Comparison of ENCODE assay signal across 16 cellular contexts in the genomic region with DNA sequence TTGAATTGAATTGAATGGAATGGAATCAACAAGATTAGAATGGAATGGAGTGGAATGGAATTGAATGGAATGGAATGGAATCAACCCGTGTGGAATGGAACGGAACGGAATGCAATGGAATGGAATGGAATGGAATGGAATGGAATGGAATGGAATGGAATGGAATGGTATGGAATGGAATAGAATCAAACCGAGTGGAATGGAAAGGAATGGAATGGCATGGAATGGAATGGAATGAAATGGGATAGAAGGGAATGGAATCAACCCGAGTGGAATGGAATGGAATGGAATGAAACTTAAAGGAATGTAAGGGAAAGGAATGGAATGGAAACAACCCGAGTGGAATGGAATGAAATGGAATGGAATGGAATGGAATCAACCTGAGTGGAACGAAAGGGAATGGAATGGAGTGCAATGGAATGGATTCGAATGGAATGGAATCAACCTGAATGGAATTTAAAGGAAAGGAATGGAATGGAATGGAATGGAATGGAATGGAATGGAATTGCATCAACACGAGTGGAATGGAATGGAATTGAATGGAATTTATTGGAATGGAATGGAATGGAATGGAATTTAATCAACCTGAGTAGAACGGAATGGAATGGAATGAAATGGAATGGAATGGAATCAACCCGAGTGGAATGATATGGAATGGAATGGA.
DNase-seq lines count a peak whose midpoint lies in the region; ATAC-seq and TF ChIP-seq lines count a peak whose summit lies in the region.
"Had no signal": no experiment of that assay in that cellular context is flagged by ENCODE, and none has a peak within 500 bp of the region (broad histone marks: within the 10 kb centered on the region; RNA-seq: fewer than 3 reads in every experiment).

No MANE protein-coding gene starts in this region.

- peaks cover 0 to 22% (median 2%) of the 10 kb centered on the region in 4 donors for H3K9me3 ChIP-seq in right lobe of liver

- intact Hi-C loops in right lobe of liver (cut with DNase I) = no loop called here

- H3K27me3 ChIP-seq in right lobe of liver = no peaks in the 10 kb centered on the region
- H3K27me3 ChIP-seq: sigmoid colon had no signal

- TF ChIP-seq CTCF in right lobe of liver (IDR thresholded peaks at IDR 0.05) = no peak

- no peaks in the 10 kb centered on the region for H3K27me3 Mint-ChIP-seq in stimulated activated naive CD8-positive, alpha-beta T cell treated with anti-CD3 and anti-CD28 coated beads, Interleukin-15, Interleukin-2, amounts not matched to agents 100 ng/mL and 50 ng/mL, for 24 hours
- H3K27me3 Mint-ChIP-seq in effector memory CD8-positive, alpha-beta T cell = no peaks in the 10 kb centered on the region
- H3K27me3 Mint-ChIP-seq: stimulated activated naive CD8-positive, alpha-beta T cell treated with anti-CD3 and anti-CD28 coated beads, Interleukin-15, amount 100 ng/mL, for 72 hours had no signal

- WGBS in right lobe of liver (ENCODE audit: insufficient coverage, low coverage, low lambda C conversion rate, missing lambda C conversion rate) = 35% methylated on average over 11 of the region's 11 CpGs

- ATAC-seq in stimulated activated naive CD8-positive, alpha-beta T cell treated with anti-CD3 and anti-CD28 coated beads, Interleukin-15, Interleukin-2, amounts not matched to agents 100 U/mL and 50 U/mL, for 24 hours = no peak
- ATAC-seq in effector memory CD8-positive, alpha-beta T cell (replicated peaks) = peak; percentile 27
- peak; percentile 40 to 52 (median 48) for ATAC-seq in right lobe of liver
- ATAC-seq in GM21381 (IDR thresholded peaks at IDR 0.05; ENCODE audit: unreplicated experiment) = no peak
- ATAC-seq: PC-3; stimulated activated naive CD8-positive, alpha-beta T cell treated with anti-CD3 and anti-CD28 coated beads, Interleukin-15, amount 100 ng/mL, for 72 hours had no signal

- H3K9me3 Mint-ChIP-seq in stimulated activated naive CD8-positive, alpha-beta T cell treated with anti-CD3 and anti-CD28 coated beads, Interleukin-15, Interleukin-2, amounts not matched to agents 100 ng/mL and 50 ng/mL, for 24 hours = peaks cover 44% of the 10 kb centered on the region
- peaks cover 22 to 35% of the 10 kb centered on the region in 2 donors for H3K9me3 Mint-ChIP-seq in effector memory CD8-positive, alpha-beta T cell

- no peak overlapping the region for H3K4me3 Mint-ChIP-seq in stimulated activated naive CD8-positive, alpha-beta T cell treated with anti-CD3 and anti-CD28 coated beads, Interleukin-15, Interleukin-2, amounts not matched to agents 100 ng/mL and 50 ng/mL, for 24 hours
- H3K4me3 Mint-ChIP-seq in effector memory CD8-positive, alpha-beta T cell = no peak overlapping the region
- H3K4me3 Mint-ChIP-seq: neural crest cell; stimulated activated naive CD8-positive, alpha-beta T cell treated with anti-CD3 and anti-CD28 coated beads, Interleukin-15, amount 100 ng/mL, for 72 hours had no signal

- H3K4me1 ChIP-seq in right lobe of liver = no peaks in the 10 kb centered on the region
- H3K4me1 ChIP-seq: Caco-2, sigmoid colon had no signal

- H3K4me1 Mint-ChIP-seq in stimulated activated naive CD8-positive, alpha-beta T cell treated with anti-CD3 and anti-CD28 coated beads, Interleukin-15, Interleukin-2, amounts not matched to agents 100 ng/mL and 50 ng/mL, for 24 hours (ENCODE audit: low read depth) = peaks cover 5% of the 10 kb centered on the region
- H3K4me1 Mint-ChIP-seq in effector memory CD8-positive, alpha-beta T cell (ENCODE audit: low read depth in 2 of 2) = no peaks in the 10 kb centered on the region
- H3K4me1 Mint-ChIP-seq: neural crest cell; stimulated activated naive CD8-positive, alpha-beta T cell treated with anti-CD3 and anti-CD28 coated beads, Interleukin-15, amount 100 ng/mL, for 72 hours had no signal

- peaks cover 26% of the 10 kb centered on the region for H3K36me3 Mint-ChIP-seq in stimulated activated naive CD8-positive, alpha-beta T cell treated with anti-CD3 and anti-CD28 coated beads, Interleukin-15, Interleukin-2, amounts not matched to agents 100 ng/mL and 50 ng/mL, for 24 hours (ENCODE audit: low read depth)
- no peaks in the 10 kb centered on the region for H3K36me3 Mint-ChIP-seq in effector memory CD8-positive, alpha-beta T cell (ENCODE audit: insufficient read depth)

- DNase-seq in stimulated activated naive CD8-positive, alpha-beta T cell treated with anti-CD3 and anti-CD28 coated beads, Interleukin-15, Interleukin-2, amounts not matched to agents 100 U/mL and 50 U/mL, for 24 hours = no peak
- DNase-seq in effector memory CD8-positive, alpha-beta T cell = no peak
- DNase-seq in right lobe of liver = no peak
- DNase-seq in SW 1271 (lab: John Stamatoyannopoulos, UW) = no peak
- DNase-seq in COLO668 (lab: John Stamatoyannopoulos, UW; ENCODE audit: unreplicated experiment) = no peak
- no peak for DNase-seq in HUDEP-2 (lab: John Stamatoyannopoulos, UW; ENCODE audit: unreplicated experiment in 76 of 76)
- DNase-seq: Caco-2; GF-D8; NCI-H146; NCI-H526; PC-3; sigmoid colon; stimulated activated naive CD8-positive, alpha-beta T cell treated with anti-CD3 and anti-CD28 coated beads, Interleukin-15, amount 100 ng/mL, for 72 hours had no signal

- H3K36me3 ChIP-seq in right lobe of liver = no peaks in the 10 kb centered on the region
- H3K36me3 ChIP-seq: sigmoid colon had no signal

- no peak overlapping the region for H3K27ac ChIP-seq in right lobe of liver
- H3K27ac ChIP-seq: sigmoid colon had no signal

- no peak for TF ChIP-seq POLR2A in right lobe of liver (IDR thresholded peaks at IDR 0.05)

- H3K4me3 ChIP-seq in right lobe of liver = no peak overlapping the region
- H3K4me3 ChIP-seq: sigmoid colon had no signal

- peak overlapping the region; percentile 13 for H3K27ac Mint-ChIP-seq in stimulated activated naive CD8-positive, alpha-beta T cell treated with anti-CD3 and anti-CD28 coated beads, Interleukin-15, Interleukin-2, amounts not matched to agents 100 ng/mL and 50 ng/mL, for 24 hours
- no peak overlapping the region for H3K27ac Mint-ChIP-seq in effector memory CD8-positive, alpha-beta T cell
- H3K27ac Mint-ChIP-seq: stimulated activated naive CD8-positive, alpha-beta T cell treated with anti-CD3 and anti-CD28 coated beads, Interleukin-15, amount 100 ng/mL, for 72 hours had no signal

Comparison
In these comparisons a context has a peak if more than half of its experiments do, and no peak if none do; other contexts are left out.
1. ATAC-seq: peak in effector memory CD8-positive, alpha-beta T cell (single experiment) and right lobe of liver (4 of 4); none in stimulated activated naive CD8-positive, alpha-beta T cell treated with anti-CD3 and anti-CD28 coated beads, Interleukin-15, Interleukin-2, amounts not matched to agents 100 U/mL and 50 U/mL, for 24 hours (single experiment) and GM21381 (single experiment).